Comparison of ENCODE assay signal across 8 cellular contexts in genomic region chr16:56932588-56933265, GRCh38. TPM values are rescaled to one million over a fixed set of nuclear protein-coding genes. Genes with fewer than 3 reads are reported as not detected.
DNase-seq lines count a peak whose midpoint lies in the region; ATAC-seq and TF ChIP-seq lines count a peak whose summit lies in the region.

No MANE protein-coding gene starts in this region.

- H3K9ac ChIP-seq in Loucy (ENCODE audit: low read depth, low read length, poor library complexity, severe bottlenecking) (peak overlapping the region; percentile 92), iPS-20b (ENCODE audit: low read depth, low read length) (peak overlapping the region; percentile 91)

- H3K36me3 Mint-ChIP-seq in T-helper 1 cell treated with Interleukin-12 subunit alpha and Interleukin-12 subunit beta and Interleukin-4 antibody, amounts not matched to agents 30 μg/mL and 1 μg/mL, for 36 hours (ENCODE audit: low read depth), result peaks cover 43% of the 10 kb centered on the region

- H2AFZ ChIP-seq in Loucy (ENCODE audit: low read length), result peak overlapping the region; percentile 29; the same call in 1 of the 2 replicates

- peak; percentile 53 to 87 for TF ChIP-seq POLR2A in gastrocnemius medialis (IDR thresholded peaks at IDR 0.05)

- H3K4me2 ChIP-seq in Loucy (ENCODE audit: low read depth, low read length, poor library complexity, severe bottlenecking), result peak overlapping the region; percentile 87

- H3K36me3 ChIP-seq in Loucy (ENCODE audit: insufficient read depth, low read length), result peaks cover 26% of the 10 kb centered on the region; the same call in 1 of the 2 replicates
- peaks cover 28% of the 10 kb centered on the region for H3K36me3 ChIP-seq in iPS-20b (ENCODE audit: insufficient read depth, low read depth, low read length)
- H3K36me3 ChIP-seq in gastrocnemius medialis, result peaks cover 0 to 26% of the 10 kb centered on the region in 2 donors

- intact Hi-C loops in gastrocnemius medialis (cut with DNase I; ENCODE audit: low total_unique reads), result loop anchor here (1.0 to 10.0 kb wide), 8 partner anchors 55 to 418 kb away; partner anchors contain the start of genes MT1X, MT2A, NLRC5 and PSME3IP1

- no peaks in the 10 kb centered on the region for H3K9me2 ChIP-seq in Loucy (replicated peaks; ENCODE audit: low read depth, low read length)

- H3K9me3 ChIP-seq in Loucy (ENCODE audit: insufficient read depth, low read depth, low read length) (no peaks in the 10 kb centered on the region), iPS-20b (ENCODE audit: insufficient read depth, low read depth, low read length) (no peaks in the 10 kb centered on the region), gastrocnemius medialis (no peaks in the 10 kb centered on the region)

- peak; percentile 79 for DNase-seq in AG08396 (ENCODE audit: low spot score)
- peak; percentile 84 to 86 for DNase-seq in cardiac fibroblast (ENCODE audit: low read depth in 2 of 2)
- peak; percentile 87 to 90 for DNase-seq in gastrocnemius medialis

- peaks cover 43% of the 10 kb centered on the region for H3K4me1 ChIP-seq in Loucy (ENCODE audit: insufficient read depth, low read length, poor library complexity, severe bottlenecking)
- H3K4me1 ChIP-seq in iPS-20b (ENCODE audit: insufficient read depth, low read length), result peaks cover 14% of the 10 kb centered on the region; the same call in 1 of the 2 replicates
- peaks cover 30 to 38% of the 10 kb centered on the region in 2 donors for H3K4me1 ChIP-seq in gastrocnemius medialis

- in situ Hi-C loops in gastrocnemius medialis (cut with MboI; ENCODE audit: low sequenced_read_pairs in 4 of 4), result no loop called here

- H3K27ac ChIP-seq in iPS-20b (ENCODE audit: low read length) (no peak overlapping the region), gastrocnemius medialis (peak overlapping the region; percentile 96 to 100 (median 98))

- no peaks in the 10 kb centered on the region for H3K27me3 ChIP-seq in Loucy (ENCODE audit: insufficient read depth, low read length, poor library complexity, severe bottlenecking)
- no peaks in the 10 kb centered on the region for H3K27me3 ChIP-seq in iPS-20b (ENCODE audit: insufficient read depth, low read length)
- no peaks in the 10 kb centered on the region for H3K27me3 ChIP-seq in gastrocnemius medialis

- H3K9me3 Mint-ChIP-seq in T-helper 1 cell treated with Interleukin-12 subunit alpha and Interleukin-12 subunit beta and Interleukin-4 antibody, amounts not matched to agents 30 μg/mL and 1 μg/mL, for 36 hours, result no peaks in the 10 kb centered on the region

- TF ChIP-seq CTCF in Loucy (conservative IDR thresholded peaks at IDR 0.05; ENCODE audit: low read length) (no peak), cardiac fibroblast (IDR thresholded peaks at IDR 0.05; ENCODE audit: low read depth, low read length) (no peak), gastrocnemius medialis (IDR thresholded peaks at IDR 0.05 in 4 of 5, conservative IDR thresholded peaks at IDR 0.05 in 1 of 5) (peak in 2 of 5 experiments; percentile 8 to 11)

- H4K20me1 ChIP-seq in Loucy (ENCODE audit: insufficient read depth, low read length, poor library complexity, severe bottlenecking), result peaks cover 36% of the 10 kb centered on the region

- H3K79me2 ChIP-seq in Loucy (ENCODE audit: insufficient read depth, low read length), result peaks cover 53% of the 10 kb centered on the region

- no peaks in the 10 kb centered on the region for H3K27me3 Mint-ChIP-seq in T-helper 1 cell treated with Interleukin-12 subunit alpha and Interleukin-12 subunit beta and Interleukin-4 antibody, amounts not matched to agents 30 μg/mL and 1 μg/mL, for 36 hours (ENCODE audit: low read depth)

- H3K4me3 ChIP-seq in Loucy (ENCODE audit: low read length, poor library complexity, severe bottlenecking) (peak overlapping the region; percentile 95), cardiac fibroblast (replicated peaks in 1 of 2; ENCODE audit: low read depth in 2 of 2, low read length in 2 of 2) (peak overlapping the region; percentile 96 to 98), iPS-20b (ENCODE audit: low read length) (peak overlapping the region; percentile 89), gastrocnemius medialis (peak overlapping the region; percentile 84 to 99 (median 93))

- H3F3A ChIP-seq in Loucy (ENCODE audit: low read depth), result no peaks in the 10 kb centered on the region

- peaks cover 43% of the 10 kb centered on the region for H3K4me1 Mint-ChIP-seq in T-helper 1 cell treated with Interleukin-12 subunit alpha and Interleukin-12 subunit beta and Interleukin-4 antibody, amounts not matched to agents 30 μg/mL and 1 μg/mL, for 36 hours (ENCODE audit: low read depth)

- peak overlapping the region; percentile 99 for H3K27ac Mint-ChIP-seq in T-helper 1 cell treated with Interleukin-12 subunit alpha and Interleukin-12 subunit beta and Interleukin-4 antibody, amounts not matched to agents 30 μg/mL and 1 μg/mL, for 36 hours

- ATAC-seq in GM18508 (IDR thresholded peaks at IDR 0.05; ENCODE audit: insufficient read depth, unreplicated experiment) (peak; percentile 3), gastrocnemius medialis (peak; percentile 81 to 88), GM21367 (IDR thresholded peaks at IDR 0.05; ENCODE audit: unreplicated experiment) (no peak)

- peak overlapping the region; percentile 99 for H3K4me3 Mint-ChIP-seq in T-helper 1 cell treated with Interleukin-12 subunit alpha and Interleukin-12 subunit beta and Interleukin-4 antibody, amounts not matched to agents 30 μg/mL and 1 μg/mL, for 36 hours

RNA-seq across cellular contexts. Expression of gene HERPUD1, which starts 0.8 kb away (rescaled TPM):
- 100 to 1,000 TPM; 110 to 281 (median 125) TPM for total RNA-seq in gastrocnemius medialis

RNA-seq across cellular contexts. Expression of gene CETP, which starts 29.0 kb away (rescaled TPM):
- total RNA-seq in gastrocnemius medialis, result not detected

RNA-seq across cellular contexts. Expression of gene NLRC5, which starts 56.6 kb away (rescaled TPM):
- 1 to 10 TPM; 2.5 to 9.4 (median 5.1) TPM for total RNA-seq in gastrocnemius medialis
